Comparison of ENCODE assay signal across 28 cellular contexts in genomic region chr5:165086424-165086823, GRCh38.
"Had no signal": no experiment of that assay in that cellular context is flagged by ENCODE, and none has a peak within 500 bp of the region (broad histone marks: within the 10 kb centered on the region; RNA-seq: fewer than 3 reads in every experiment).

No MANE protein-coding gene starts in this region.

- H3K27me3 Mint-ChIP-seq: dendritic cell treated with granulocyte-macrophage colony-stimulating factor and Interleukin-4, amounts not matched to agents 40 ng/mL and 50 ng/mL, for 4 days; naive thymus-derived CD4-positive, alpha-beta T cell; stimulated activated memory B cell treated with anti-CD40 and anti-IgM and Interleukin-4, amounts not matched to agents 10 μg/mL and 1 μg/mL and 100 μg/mL, for 72 hours had no signal

- H3K27me3 ChIP-seq: colonic mucosa, gastrocnemius medialis, heart left ventricle, hepatocyte, left lung, spleen, testis, tibial nerve, upper lobe of left lung had no signal

- H2AFZ ChIP-seq: hepatocyte had no signal

- ATAC-seq: esophagus mucosa; gastrocnemius medialis; heart left ventricle; left cardiac atrium; left lung; naive thymus-derived CD4-positive, alpha-beta T cell; psoas muscle; right cardiac atrium; stimulated activated memory B cell treated with anti-CD40 and anti-IgM and Interleukin-4, amounts not matched to agents 10 μg/mL and 1 μg/mL and 100 μg/mL, for 72 hours; stimulated activated naive CD8-positive, alpha-beta T cell treated with anti-CD3 and anti-CD28 coated beads, Interleukin-15, Interleukin-2, amounts not matched to agents 100 U/mL and 50 U/mL, for 24 hours had no signal

- H3K4me1 ChIP-seq: colonic mucosa, gastrocnemius medialis, heart left ventricle, left lung, psoas muscle, spleen, testis, tibial nerve, upper lobe of left lung had no signal

- H3K9me3 Mint-ChIP-seq: dendritic cell treated with granulocyte-macrophage colony-stimulating factor and Interleukin-4, amounts not matched to agents 40 ng/mL and 50 ng/mL, for 4 days; endodermal cell; nephron; stimulated activated memory B cell treated with anti-CD40 and anti-IgM and Interleukin-4, amounts not matched to agents 10 μg/mL and 1 μg/mL and 100 μg/mL, for 72 hours had no signal

- H3K4me3 ChIP-seq: colonic mucosa, gastrocnemius medialis, heart left ventricle, hepatocyte, left lung, psoas muscle, skin epidermis, spleen, testis, tibial nerve, upper lobe of left lung had no signal

- H3K36me3 ChIP-seq: colonic mucosa, gastrocnemius medialis, heart left ventricle, left lung, spleen, tibial nerve, upper lobe of left lung had no signal

- H3K4me3 Mint-ChIP-seq: dendritic cell treated with granulocyte-macrophage colony-stimulating factor and Interleukin-4, amounts not matched to agents 40 ng/mL and 50 ng/mL, for 4 days; endodermal cell; naive thymus-derived CD4-positive, alpha-beta T cell; nephron; stimulated activated memory B cell treated with anti-CD40 and anti-IgM and Interleukin-4, amounts not matched to agents 10 μg/mL and 1 μg/mL and 100 μg/mL, for 72 hours had no signal

- DNase-seq: colonic mucosa; effector CD8-positive, alpha-beta T cell; endodermal cell; foreskin fibroblast; gastrocnemius medialis; heart left ventricle; left cardiac atrium; mesendoderm; midbrain; naive thymus-derived CD4-positive, alpha-beta T cell; nucleus accumbens; posterior cingulate gyrus; psoas muscle; right cardiac atrium; spleen; stimulated activated CD4-positive, alpha-beta T cell treated with anti-CD3 and anti-CD28 coated beads, Interleukin-4, amount 100 ng/mL, for 4 hours; stimulated activated naive CD8-positive, alpha-beta T cell treated with anti-CD3 and anti-CD28 coated beads, Interleukin-15, Interleukin-2, amounts not matched to agents 100 U/mL and 50 U/mL, for 24 hours; substantia nigra; testis; upper lobe of left lung had no signal

- H3K4me1 Mint-ChIP-seq: naive thymus-derived CD4-positive, alpha-beta T cell; nephron; stimulated activated memory B cell treated with anti-CD40 and anti-IgM and Interleukin-4, amounts not matched to agents 10 μg/mL and 1 μg/mL and 100 μg/mL, for 72 hours had no signal

- H3K36me3 Mint-ChIP-seq: naive thymus-derived CD4-positive, alpha-beta T cell; stimulated activated memory B cell treated with anti-CD40 and anti-IgM and Interleukin-4, amounts not matched to agents 10 μg/mL and 1 μg/mL and 100 μg/mL, for 72 hours had no signal

- H3K27ac Mint-ChIP-seq: dendritic cell treated with granulocyte-macrophage colony-stimulating factor and Interleukin-4, amounts not matched to agents 40 ng/mL and 50 ng/mL, for 4 days; endodermal cell; naive thymus-derived CD4-positive, alpha-beta T cell; stimulated activated memory B cell treated with anti-CD40 and anti-IgM and Interleukin-4, amounts not matched to agents 10 μg/mL and 1 μg/mL and 100 μg/mL, for 72 hours had no signal

- H3K9me3 ChIP-seq: colonic mucosa, gastrocnemius medialis, heart left ventricle, left lung, psoas muscle, spleen, testis, tibial nerve, upper lobe of left lung had no signal
